Comparison of ENCODE assay signal across 17 cellular contexts in genomic region chr15:68834356-68834755, GRCh38.
"Had no signal": no experiment of that assay in that cellular context is flagged by ENCODE, and none has a peak within 500 bp of the region (broad histone marks: within the 10 kb centered on the region; RNA-seq: fewer than 3 reads in every experiment).

No MANE protein-coding gene starts in this region.

- H3K4me3 ChIP-seq: cardiac muscle cell, esophagus squamous epithelium, prostate gland, sigmoid colon, upper lobe of left lung had no signal

- H3K27me3 ChIP-seq: cardiac muscle cell, upper lobe of left lung had no signal

- H3K9me3 ChIP-seq: prostate gland had no signal

- H3K36me3 ChIP-seq: cardiac muscle cell, esophagus squamous epithelium, prostate gland, sigmoid colon, upper lobe of left lung had no signal

- H3K27ac Mint-ChIP-seq: activated CD4-positive, alpha-beta memory T cell treated with anti-CD3 and anti-CD28 coated beads for 36 hours; memory B cell; nephron had no signal

- H3K4me3 Mint-ChIP-seq: activated CD4-positive, alpha-beta memory T cell treated with anti-CD3 and anti-CD28 coated beads for 36 hours; activated T-cell treated with anti-CD3 and anti-CD28 coated beads, Interleukin-2, amount 50 U/mL, for 4 hours; memory B cell; nephron had no signal

- H3K4me1 Mint-ChIP-seq: memory B cell, nephron had no signal

- ATAC-seq: left colon had no signal

- DNase-seq: activated CD4-positive, CD25-positive, alpha-beta regulatory T cell treated with anti-CD3 and anti-CD28 coated beads, Interleukin-2, amount 50 U/mL, for 72 hours; activated effector memory CD4-positive, alpha-beta T cell treated with anti-CD3 and anti-CD28 coated beads, Interleukin-2, amount 50 U/mL, for 16 hours; activated T-cell treated with anti-CD3 and anti-CD28 coated beads, Interleukin-2, amount 50 U/mL, for 4 hours; esophagus squamous epithelium; foreskin fibroblast; glutamatergic neuron; left colon; occipital lobe; sigmoid colon; stimulated activated CD4-positive, alpha-beta T cell treated with anti-CD3 and anti-CD28 coated beads, Interleukin-2, amount 100 ng/mL, for 24 hours; stimulated activated naive CD4-positive, alpha-beta T cell treated with Interleukin-2 at 50 U/mL for 16 hours had no signal

- H3K27ac ChIP-seq: cardiac muscle cell, esophagus squamous epithelium, prostate gland, sigmoid colon, upper lobe of left lung had no signal

- H3K4me1 ChIP-seq: esophagus squamous epithelium, prostate gland, sigmoid colon, upper lobe of left lung had no signal
